Comparison of ENCODE assay signal across 35 cellular contexts in the genomic region with DNA sequence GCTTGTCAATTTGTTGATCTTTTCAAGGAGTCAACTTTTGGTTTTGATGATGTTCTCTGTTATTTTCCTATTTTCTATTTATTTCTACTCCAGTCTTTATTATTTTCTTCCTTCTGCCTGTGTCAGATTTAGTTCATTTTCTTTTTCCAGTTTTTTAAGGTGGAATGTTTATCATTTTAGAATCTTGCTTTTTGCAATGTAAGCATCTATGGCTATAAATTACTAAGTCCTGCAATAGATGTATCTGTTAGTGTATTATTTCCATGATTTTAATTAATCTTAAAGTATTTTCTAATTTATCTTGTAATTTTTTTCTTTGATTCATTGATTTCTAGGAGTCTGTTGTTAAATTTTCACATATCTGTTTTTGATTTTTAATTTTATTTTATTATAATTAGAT.
"Had no signal": no experiment of that assay in that cellular context is flagged by ENCODE, and none has a peak within 500 bp of the region (broad histone marks: within the 10 kb centered on the region; RNA-seq: fewer than 3 reads in every experiment).

No MANE protein-coding gene starts in this region.

- ATAC-seq: activated T-cell treated with anti-CD3 and anti-CD28 coated beads, Interleukin-2, amount 50 U/mL, for 72 hours; effector memory CD8-positive, alpha-beta T cell; heart left ventricle; T-helper 17 cell; WTC11 had no signal

- H3K27me3 ChIP-seq: brain microvascular endothelial cell, esophagus squamous epithelium, heart left ventricle had no signal

- H3K27ac Mint-ChIP-seq: activated CD4-positive, alpha-beta memory T cell treated with anti-CD3 and anti-CD28 coated beads, Interleukin-2, amount 10 ng/mL, durations not matched to agents 7 days and 5 days; activated CD4-positive, alpha-beta T cell treated with anti-CD3 and anti-CD28 coated beads, Interleukin-2, amount 10 ng/mL, durations not matched to agents 7 days and 5 days; activated naive CD4-positive, alpha-beta T cell treated with anti-CD3 and anti-CD28 coated beads, Interleukin-2, amount 10 ng/mL, durations not matched to agents 7 days and 5 days; activated naive CD8-positive, alpha-beta T cell; activated T-cell treated with anti-CD3 and anti-CD28 coated beads, Interleukin-2, amount 50 U/mL, for 24 hours; activated T-cell treated with anti-CD3 and anti-CD28 coated beads, Interleukin-2, amount 50 U/mL, for 72 hours; effector memory CD8-positive, alpha-beta T cell; T-helper 17 cell; T-helper 2 cell treated with Interferon-gamma antibody and Interleukin-4, amounts not matched to agents 5 μg/mL and 100 μg/mL, for 36 hours; WTC11 had no signal

- DNase-seq: activated CD4-positive, alpha-beta memory T cell treated with anti-CD3 and anti-CD28 coated beads, Interleukin-2, amount 10 ng/mL, durations not matched to agents 7 days and 5 days; activated CD4-positive, alpha-beta T cell treated with anti-CD3 and anti-CD28 coated beads for 1 hour; activated CD4-positive, alpha-beta T cell treated with anti-CD3 and anti-CD28 coated beads for 4 hours; activated CD4-positive, alpha-beta T cell treated with anti-CD3 and anti-CD28 coated beads, Interleukin-2, amount 10 ng/mL, durations not matched to agents 7 days and 5 days; activated CD4-positive, alpha-beta T cell treated with anti-CD3 and anti-CD28 coated beads, Interleukin-2, amount 50 U/mL, for 4 hours; activated CD8-positive, alpha-beta memory T cell treated with anti-CD3 and anti-CD28 coated beads, Interleukin-2, amount 50 U/mL, for 48 hours; activated gamma-delta T cell; activated naive CD4-positive, alpha-beta T cell; activated naive CD4-positive, alpha-beta T cell treated with anti-CD3 and anti-CD28 coated beads, Interleukin-2, amount 10 ng/mL, durations not matched to agents 7 days and 5 days; activated T-cell treated with anti-CD3 and anti-CD28 coated beads for 4 hours; activated T-cell treated with anti-CD3 and anti-CD28 coated beads, Interleukin-2, amount 50 U/mL, for 24 hours; activated T-cell treated with anti-CD3 and anti-CD28 coated beads, Interleukin-2, amount 50 U/mL, for 72 hours; amniotic stem cell; anterior cingulate cortex; brain microvascular endothelial cell; cortex of kidney; dermis blood vessel endothelial cell; effector CD4-positive, alpha-beta T cell; effector memory CD8-positive, alpha-beta T cell; esophagus squamous epithelium; foreskin melanocyte; glutamatergic neuron; heart left ventricle; T-helper 1 cell; T-helper 17 cell; T1000 had no signal

- H3K27me3 Mint-ChIP-seq: T-helper 17 cell had no signal

- H3K4me3 Mint-ChIP-seq: activated CD4-positive, alpha-beta memory T cell treated with anti-CD3 and anti-CD28 coated beads, Interleukin-2, amount 10 ng/mL, durations not matched to agents 7 days and 5 days; activated CD4-positive, alpha-beta T cell treated with anti-CD3 and anti-CD28 coated beads, Interleukin-2, amount 10 ng/mL, durations not matched to agents 7 days and 5 days; activated naive CD4-positive, alpha-beta T cell treated with anti-CD3 and anti-CD28 coated beads, Interleukin-2, amount 10 ng/mL, durations not matched to agents 7 days and 5 days; activated naive CD8-positive, alpha-beta T cell; activated T-cell treated with anti-CD3 and anti-CD28 coated beads, Interleukin-2, amount 50 U/mL, for 24 hours; activated T-cell treated with anti-CD3 and anti-CD28 coated beads, Interleukin-2, amount 50 U/mL, for 72 hours; central memory CD8-positive, alpha-beta T cell; effector memory CD8-positive, alpha-beta T cell; T-helper 17 cell; T-helper 2 cell treated with Interferon-gamma antibody and Interleukin-4, amounts not matched to agents 5 μg/mL and 100 μg/mL, for 36 hours; WTC11 had no signal

- H3K4me1 ChIP-seq: esophagus squamous epithelium, heart left ventricle had no signal

- H3K27ac ChIP-seq: brain microvascular endothelial cell, epithelial cell of prostate, esophagus squamous epithelium, heart left ventricle, VCaP had no signal

- H3K4me3 ChIP-seq: esophagus squamous epithelium, heart left ventricle had no signal

- H3K4me1 Mint-ChIP-seq: activated CD4-positive, alpha-beta memory T cell treated with anti-CD3 and anti-CD28 coated beads, Interleukin-2, amount 10 ng/mL, durations not matched to agents 7 days and 5 days; activated CD4-positive, alpha-beta T cell treated with anti-CD3 and anti-CD28 coated beads, Interleukin-2, amount 10 ng/mL, durations not matched to agents 7 days and 5 days; activated naive CD4-positive, alpha-beta T cell treated with anti-CD3 and anti-CD28 coated beads, Interleukin-2, amount 10 ng/mL, durations not matched to agents 7 days and 5 days; central memory CD8-positive, alpha-beta T cell; T-helper 17 cell had no signal

- FAIRE-seq: astrocyte, bronchial epithelial cell, endothelial cell of umbilical vein had no signal

- H3K36me3 ChIP-seq: brain microvascular endothelial cell, heart left ventricle had no signal

- H3K9me3 Mint-ChIP-seq: effector memory CD8-positive, alpha-beta T cell had no signal

- H3K36me3 Mint-ChIP-seq: activated naive CD4-positive, alpha-beta T cell treated with anti-CD3 and anti-CD28 coated beads, Interleukin-2, amount 10 ng/mL, durations not matched to agents 7 days and 5 days had no signal
